20 cellular contexts compared by ENCODE assay signal in genomic region chr10:74839708-74840107, GRCh38. TPM values are rescaled to one million over a fixed set of nuclear protein-coding genes. Genes with fewer than 3 reads are reported as not detected.
DNase-seq lines count a peak whose midpoint lies in the region; ATAC-seq and TF ChIP-seq lines count a peak whose summit lies in the region.
"Had no signal": no experiment of that assay in that cellular context is flagged by ENCODE, and none has a peak within 500 bp of the region (broad histone marks: within the 10 kb centered on the region; RNA-seq: fewer than 3 reads in every experiment).

No MANE protein-coding gene starts in this region.

- no peak overlapping the region for H3K4me3 ChIP-seq in right atrium auricular region
- H3K4me3 ChIP-seq in ascending aorta = no peak overlapping the region
- H3K4me3 ChIP-seq: BLaER1 treated with 17β-estradiol and CSF1 and Interleukin-3, amounts not matched to agents 10 nM and 100 nM; GM12878; GM23338 had no signal

- no peak for TF ChIP-seq CTCF in right atrium auricular region (IDR thresholded peaks at IDR 0.05)
- TF ChIP-seq CTCF in ascending aorta (IDR thresholded peaks at IDR 0.05) = no peak

- H3K9me3 ChIP-seq in right atrium auricular region (peaks cover 0 to 4% of the 10 kb centered on the region in 2 donors), ascending aorta (no peaks in the 10 kb centered on the region)

- H3K36me3 ChIP-seq in right atrium auricular region (peaks cover 7% of the 10 kb centered on the region), ascending aorta (peaks cover 0 to 11% of the 10 kb centered on the region in 2 donors)

- H3K4me1 ChIP-seq in right atrium auricular region = peaks cover 0 to 72% of the 10 kb centered on the region in 2 donors
- H3K4me1 ChIP-seq in ascending aorta = peaks cover 2 to 24% of the 10 kb centered on the region in 2 donors

- DNase-seq in right atrium auricular region (ENCODE audit: low spot score) = no peak
- DNase-seq in left cardiac atrium = no peak
- no peak for DNase-seq in ascending aorta (ENCODE audit: low spot score in 2 of 2)
- DNase-seq in putamen (ENCODE audit: low spot score) = peak; percentile 33
- no peak for DNase-seq in activated CD4-positive, CD25-positive, alpha-beta regulatory T cell treated with anti-CD3 and anti-CD28 coated beads, Interleukin-2, amount 50 U/mL, for 72 hours
- DNase-seq: Calu3; CD8-positive, alpha-beta T cell; KBM-7; MV-4-11; NCI-H1694 treated with DMSO at 0.1 percent for 48 hours; NCI-H2227 treated with DMSO at 0.1 percent for 48 hours; NCI-H510A treated with DMSO at 0.1 percent for 48 hours; NCI-H82; SHP77 had no signal

- H3K27me3 ChIP-seq in right atrium auricular region (no peaks in the 10 kb centered on the region), ascending aorta (no peaks in the 10 kb centered on the region)
- H3K27me3 ChIP-seq: BLaER1 treated with 17β-estradiol and CSF1 and Interleukin-3, amounts not matched to agents 10 nM and 100 nM had no signal

- H3K27ac ChIP-seq in right atrium auricular region (peak overlapping the region; percentile 70 to 76), ascending aorta (peak overlapping the region; percentile 20 to 48)

- intact Hi-C loops in left cardiac atrium (cut with DNase I) (no loop called here), ascending aorta (cut with DNase I) (no loop called here)

- ATAC-seq in left cardiac atrium = no peak
- no peak for ATAC-seq in GM19467 (IDR thresholded peaks at IDR 0.05; ENCODE audit: unreplicated experiment)
- ATAC-seq in HG03457 (IDR thresholded peaks at IDR 0.05; ENCODE audit: unreplicated experiment) = no peak
- no peak for ATAC-seq in HG02852 (IDR thresholded peaks at IDR 0.05; ENCODE audit: unreplicated experiment)
- ATAC-seq: CD8-positive, alpha-beta T cell; GM12878; GM23338 had no signal

RNA-seq across cellular contexts. Expression of gene KAT6B, which starts 13.3 kb away (rescaled TPM):
- total RNA-seq in right atrium auricular region (10 to 100 TPM; 42.7 to 43.5 TPM), left cardiac atrium (10 to 100 TPM; 25.2 to 37.0 TPM), ascending aorta (41.1 TPM)
